Comparison of ENCODE assay signal across 13 cellular contexts in the genomic region with DNA sequence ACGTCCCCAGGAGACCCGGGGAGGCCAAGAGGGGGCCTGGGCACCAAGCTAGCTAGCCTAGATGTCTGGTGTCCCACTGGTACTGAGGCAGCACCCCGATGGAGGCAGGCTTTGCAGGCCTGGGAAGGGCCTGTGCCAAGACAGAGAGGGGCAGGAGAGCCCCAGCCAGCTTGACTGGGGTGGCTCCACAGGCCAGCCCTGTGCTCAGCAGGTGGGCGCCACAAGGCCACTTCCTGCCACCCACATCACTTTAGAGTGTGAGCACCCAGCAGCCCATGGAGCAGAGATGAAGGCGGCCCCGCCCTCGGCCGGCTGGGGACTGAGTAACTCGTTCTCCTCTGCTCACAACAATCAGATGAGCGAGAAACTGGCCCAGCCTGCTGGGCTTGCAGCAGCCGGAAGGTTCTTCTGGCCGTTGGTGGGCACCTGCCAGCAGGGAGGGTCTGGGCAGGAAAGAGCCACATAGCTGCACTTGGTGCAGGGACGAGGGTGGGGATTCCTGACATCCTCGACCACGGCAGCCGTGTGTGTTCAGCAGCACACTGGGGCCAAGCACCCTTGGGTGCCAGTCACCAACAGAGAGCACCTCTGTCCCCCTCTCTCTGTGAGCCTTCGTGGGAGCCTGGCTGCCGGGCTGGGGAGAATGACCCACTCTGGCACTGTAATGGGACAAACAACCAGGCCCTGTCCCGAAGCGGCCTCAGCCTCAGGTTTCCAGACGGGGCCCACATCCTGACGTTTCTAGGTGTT. TPM values are rescaled to one million over a fixed set of nuclear protein-coding genes. Genes with fewer than 3 reads are reported as not detected.
DNase-seq lines count a peak whose midpoint lies in the region; ATAC-seq and TF ChIP-seq lines count a peak whose summit lies in the region.
"Had no signal": no experiment of that assay in that cellular context is flagged by ENCODE, and none has a peak within 500 bp of the region (broad histone marks: within the 10 kb centered on the region; RNA-seq: fewer than 3 reads in every experiment).

No MANE protein-coding gene starts in this region.

- TF ChIP-seq CTCF in CD8-positive, alpha-beta T cell (IDR thresholded peaks at IDR 0.05), result no peak
- TF ChIP-seq CTCF in sigmoid colon (IDR thresholded peaks at IDR 0.05), result no peak

- H3K9me3 ChIP-seq in CD8-positive, alpha-beta T cell (ENCODE audit: low read length), result no peaks in the 10 kb centered on the region
- no peaks in the 10 kb centered on the region for H3K9me3 ChIP-seq in NT2/D1 (ENCODE audit: insufficient read depth, low read length)
- H3K9me3 ChIP-seq in sigmoid colon, result no peaks in the 10 kb centered on the region

- H3K4me1 Mint-ChIP-seq in CD8-positive, alpha-beta T cell (ENCODE audit: low read depth), result peaks cover 26% of the 10 kb centered on the region

- in situ Hi-C loops in ACHN (cut with HindIII; ENCODE audit: low pct_ligation_motif_present, low pct_unique_long_range_greater_than_20kb, low sequenced_read_pairs), result no loop called here

- peak; percentile 34 for ATAC-seq in CD8-positive, alpha-beta T cell
- ATAC-seq in HG03571 (IDR thresholded peaks at IDR 0.05; ENCODE audit: unreplicated experiment), result no peak

- peak overlapping the region; percentile 26 for H3K9ac ChIP-seq in NT2/D1 (ENCODE audit: insufficient read length, low read depth)

- H3K27ac ChIP-seq in CD8-positive, alpha-beta T cell (ENCODE audit: low read depth, low read length), result no peak overlapping the region
- H3K27ac ChIP-seq in sigmoid colon, result peak overlapping the region; percentile 76 to 96 (median 92)
- H3K27ac ChIP-seq: PC-9 had no signal

- no peaks in the 10 kb centered on the region for H3K27me3 ChIP-seq in CD8-positive, alpha-beta T cell (ENCODE audit: insufficient read depth, low read length)
- H3K27me3 ChIP-seq in NT2/D1 (ENCODE audit: insufficient read depth, insufficient read length) (no peaks in the 10 kb centered on the region), sigmoid colon (no peaks in the 10 kb centered on the region)

- intact Hi-C loops in CD8-positive, alpha-beta T cell (cut with DNase I, micrococcal nuclease), result loop anchor here in 1 of 2 experiments (10.0 kb wide), 1 partner anchor 57 kb away; the partner anchor contains the start of gene MRGPRG
- intact Hi-C loops in sigmoid colon (cut with DNase I), result no loop called here

- no peaks in the 10 kb centered on the region for H3K9me3 Mint-ChIP-seq in CD8-positive, alpha-beta T cell
- H3K9me3 Mint-ChIP-seq: activated T-cell treated with anti-CD3 and anti-CD28 coated beads, Interleukin-2, amount 50 U/mL, for 4 hours had no signal

- no peak overlapping the region for H3K4me3 ChIP-seq in CD8-positive, alpha-beta T cell (ENCODE audit: low read depth, low read length)
- H3K4me3 ChIP-seq in NT2/D1 (ENCODE audit: insufficient read length, low read depth) (no peak overlapping the region), sigmoid colon (no peak overlapping the region)
- H3K4me3 ChIP-seq: PC-9 had no signal

- no peak overlapping the region for H3K4me3 Mint-ChIP-seq in CD8-positive, alpha-beta T cell
- H3K4me3 Mint-ChIP-seq: activated T-cell treated with anti-CD3 and anti-CD28 coated beads, Interleukin-2, amount 50 U/mL, for 4 hours had no signal

- TF ChIP-seq POLR2A in sigmoid colon (IDR thresholded peaks at IDR 0.05), result no peak

- CTCF ChIA-PET in CD8-positive, alpha-beta T cell (lab: Charles Lee), result no interaction called here

- no peaks in the 10 kb centered on the region for H3K27me3 Mint-ChIP-seq in CD8-positive, alpha-beta T cell (ENCODE audit: low read depth)

- POLR2A ChIA-PET in CD8-positive, alpha-beta T cell (lab: Charles Lee), result no interaction called here

- 75 to 77% methylated on average over 22 of the region's 22 CpGs for WGBS in sigmoid colon, 2 donors

- peaks cover 27% of the 10 kb centered on the region for H3K4me1 ChIP-seq in CD8-positive, alpha-beta T cell (ENCODE audit: insufficient read depth, low read length)
- H3K4me1 ChIP-seq in NT2/D1 (ENCODE audit: insufficient read depth, insufficient read length), result peaks cover 58% of the 10 kb centered on the region
- peaks cover 0 to 95% (median 92%) of the 10 kb centered on the region in 4 donors for H3K4me1 ChIP-seq in sigmoid colon

- H3K27ac Mint-ChIP-seq in CD8-positive, alpha-beta T cell, result no peak overlapping the region

- H3K36me3 ChIP-seq in CD8-positive, alpha-beta T cell (ENCODE audit: insufficient read depth, low read length), result no peaks in the 10 kb centered on the region
- peaks cover 25% of the 10 kb centered on the region for H3K36me3 ChIP-seq in NT2/D1 (ENCODE audit: insufficient read depth, insufficient read length, low read length)
- H3K36me3 ChIP-seq in sigmoid colon, result no peaks in the 10 kb centered on the region

- TF ChIP-seq EP300 in sigmoid colon (IDR thresholded peaks at IDR 0.05), result no peak

- DNase-seq in CD8-positive, alpha-beta T cell, result peak in 3 of 7 experiments; percentile 21 to 61 (median 27)
- DNase-seq in NT2/D1 (ENCODE audit: low read depth, low spot score) (no peak), glomerular visceral epithelial cell (ENCODE audit: extremely low spot score) (peak; percentile 35), sigmoid colon (peak; percentile 64), DMS53 (lab: John Stamatoyannopoulos, UW) (no peak), ACHN (no peak)
- no peak for DNase-seq in activated CD4-positive, alpha-beta T cell treated with anti-CD3 and anti-CD28 coated beads for 48 hours
- DNase-seq: activated T-cell treated with anti-CD3 and anti-CD28 coated beads, Interleukin-2, amount 50 U/mL, for 4 hours; cerebellar nuclear complex; COR-L47; NCI-H2081 had no signal

- H3K36me3 Mint-ChIP-seq in CD8-positive, alpha-beta T cell, result no peaks in the 10 kb centered on the region

RNA-seq across cellular contexts. Expression of gene OSBPL5, which starts 7.6 kb away (rescaled TPM):
- total RNA-seq in CD8-positive, alpha-beta T cell, result 1 to 10 TPM; 7.7 to 9.4 TPM
- total RNA-seq in sigmoid colon, result 10 to 100 TPM; 28.1 to 69.2 (median 46.2) TPM
- 10 to 100 TPM; 16.6 to 29.8 (median 18.6) TPM for polyA plus RNA-seq in sigmoid colon

Comparison
In these comparisons a context has a peak if more than half of its experiments do, and no peak if none do; other contexts are left out.
1. DNase-seq: peak in glomerular visceral epithelial cell (single experiment) and sigmoid colon (single experiment); none in NT2/D1 (single experiment), DMS53 (single experiment), activated CD4-positive, alpha-beta T cell treated with anti-CD3 and anti-CD28 coated beads for 48 hours (single experiment) and ACHN (single experiment).